Comparison of ENCODE assay signal across 20 cellular contexts in genomic region chr4:39664828-39665731, GRCh38. TPM values are rescaled to one million over a fixed set of nuclear protein-coding genes. Genes with fewer than 3 reads are reported as not detected.
DNase-seq lines count a peak whose midpoint lies in the region; ATAC-seq, FAIRE-seq and TF ChIP-seq lines count a peak whose summit lies in the region.
"Had no signal": no experiment of that assay in that cellular context is flagged by ENCODE, and none has a peak within 500 bp of the region (broad histone marks: within the 10 kb centered on the region; RNA-seq: fewer than 3 reads in every experiment).

No MANE protein-coding gene starts in this region.

- no peaks in the 10 kb centered on the region for H3K9me3 ChIP-seq in small intestine (ENCODE audit: control insufficient read depth, low read depth)
- H3K9me3 ChIP-seq in right cardiac atrium (ENCODE audit: control insufficient read depth, low read length): no peaks in the 10 kb centered on the region
- H3K9me3 ChIP-seq: body of pancreas, thoracic aorta had no signal

- no peaks in the 10 kb centered on the region for H4K20me1 ChIP-seq in GM23338 (replicated peaks; ENCODE audit: insufficient read depth)

- H3K4me3 Mint-ChIP-seq in GM23338 (no peak overlapping the region), Calu3 (ENCODE audit: low read depth, unreplicated experiment) (no peak overlapping the region)
- H3K4me3 Mint-ChIP-seq: activated T-helper 17 cell treated with anti-CD3 and anti-CD28 coated beads, Interleukin-2, amount 50 U/mL, for 72 hours had no signal

- no peak overlapping the region for H3K27ac ChIP-seq in GM23338 (ENCODE audit: low read depth)
- no peak overlapping the region for H3K27ac ChIP-seq in small intestine (ENCODE audit: low read depth in 1 of 2, low read length in 1 of 2)
- H3K27ac ChIP-seq in right cardiac atrium (ENCODE audit: low read length): no peak overlapping the region
- H3K27ac ChIP-seq: body of pancreas, RWPE1, thoracic aorta had no signal

- 58 to 76% (median 71%) methylated on average over 3 of the region's 3 CpGs for WGBS in small intestine, 3 donors
- WGBS in right cardiac atrium: 56% methylated on average over 3 of the region's 3 CpGs

- no peak for FAIRE-seq in small intestine (lab: Jason Lieb, UNC)
- FAIRE-seq: D721Med had no signal

- CTCF ChIA-PET in Calu3 (lab: Charles Lee): interaction anchor here (0.6 kb wide), 1 partner anchor 610 kb away, joined by 3 read pairs; no protein-coding TSS in a partner anchor

- ATAC-seq in GM23338: no peak
- ATAC-seq in GM18909 (IDR thresholded peaks at IDR 0.05; ENCODE audit: poor library complexity, unreplicated experiment): no peak
- no peak for ATAC-seq in right cardiac atrium
- ATAC-seq: activated T-helper 17 cell treated with anti-CD3 and anti-CD28 coated beads, Interleukin-2, amount 50 U/mL, for 72 hours; body of pancreas had no signal

- H3K4me1 ChIP-seq in GM23338 (ENCODE audit: insufficient read depth) (no peaks in the 10 kb centered on the region), small intestine (ENCODE audit: control insufficient read depth in 2 of 2, insufficient read depth in 1 of 2, low read depth in 1 of 2, low read length in 1 of 2) (peaks cover 0 to 2% of the 10 kb centered on the region in 2 donors), right cardiac atrium (ENCODE audit: control insufficient read depth, insufficient read depth, low read length) (no peaks in the 10 kb centered on the region)
- H3K4me1 ChIP-seq: body of pancreas had no signal

- DNase-seq in GM23338 (ENCODE audit: low spot score): no peak
- peak; percentile 18 for DNase-seq in hepatic stellate cell (ENCODE audit: low spot score)
- peak; percentile 43 for DNase-seq in small intestine
- DNase-seq in right cardiac atrium: no peak
- DNase-seq in Calu3: no peak
- DNase-seq in SHP77 (lab: John Stamatoyannopoulos, UW): no peak
- DNase-seq: activated CD4-positive, alpha-beta T cell treated with anti-CD3 and anti-CD28 coated beads, Interleukin-2, amount 50 U/mL, for 48 hours; body of pancreas; effector memory CD4-positive, alpha-beta T cell; KG1; mammary epithelial cell; NCI-H187 treated with DMSO at 0.1 percent for 48 hours; NCI-H82; occipital lobe had no signal

- peak overlapping the region; percentile 60; the same call in 1 of the 2 replicates for H2AFZ ChIP-seq in GM23338

- H3K36me3 Mint-ChIP-seq in GM23338 (ENCODE audit: low read depth) (no peaks in the 10 kb centered on the region), Calu3 (ENCODE audit: insufficient read depth, unreplicated experiment) (no peaks in the 10 kb centered on the region)

- no peaks in the 10 kb centered on the region for H3K27me3 Mint-ChIP-seq in GM23338 (ENCODE audit: insufficient read depth, low read depth, poor library complexity)
- no peaks in the 10 kb centered on the region for H3K27me3 Mint-ChIP-seq in Calu3 (ENCODE audit: unreplicated experiment)
- H3K27me3 Mint-ChIP-seq: activated T-helper 17 cell treated with anti-CD3 and anti-CD28 coated beads, Interleukin-2, amount 50 U/mL, for 72 hours had no signal

- H3K4me2 ChIP-seq in GM23338: no peak overlapping the region

- no peaks in the 10 kb centered on the region for H3F3A ChIP-seq in GM23338 (replicated peaks; ENCODE audit: low read depth)

- H3K9me2 ChIP-seq in GM23338 (ENCODE audit: insufficient read depth): no peaks in the 10 kb centered on the region

- H3K9me3 Mint-ChIP-seq in GM23338 (no peaks in the 10 kb centered on the region), Calu3 (ENCODE audit: low read depth, unreplicated experiment) (no peaks in the 10 kb centered on the region)
- H3K9me3 Mint-ChIP-seq: activated T-helper 17 cell treated with anti-CD3 and anti-CD28 coated beads, Interleukin-2, amount 50 U/mL, for 72 hours had no signal

- H3K27ac Mint-ChIP-seq in GM23338 (no peak overlapping the region), Calu3 (ENCODE audit: unreplicated experiment) (no peak overlapping the region)
- H3K27ac Mint-ChIP-seq: activated T-helper 17 cell treated with anti-CD3 and anti-CD28 coated beads, Interleukin-2, amount 50 U/mL, for 72 hours had no signal

- no peaks in the 10 kb centered on the region for H3K79me2 ChIP-seq in GM23338 (replicated peaks; ENCODE audit: insufficient read depth)

- TF ChIP-seq CTCF in GM23338 (conservative IDR thresholded peaks at IDR 0.05; ENCODE audit: low read depth in 2 of 2): no peak
- TF ChIP-seq CTCF in WI38 (IDR thresholded peaks at IDR 0.05; ENCODE audit: low read depth, low read length): no peak
- no peak for TF ChIP-seq CTCF in Calu3 (IDR thresholded peaks at IDR 0.05; ENCODE audit: unreplicated experiment)

- no TSS peak for BruUV-seq in Calu3 (replicated peaks; lab: Mats Ljungman, UMichigan)

- H3K4me3 ChIP-seq in GM23338 (no peak overlapping the region), WI38 (ENCODE audit: low read depth, low read length) (0 out of 2 replicates have a peak overlapping the region, but pooled peaks have one; percentile 6), small intestine (ENCODE audit: low read depth in 1 of 2, low read length in 2 of 2) (no peak overlapping the region), right cardiac atrium (ENCODE audit: low read length) (no peak overlapping the region)
- H3K4me3 ChIP-seq: body of pancreas, thoracic aorta had no signal

- intact Hi-C loops in right cardiac atrium (cut with DNase I) (no loop called here), Calu3 (cut with micrococcal nuclease; ENCODE audit: unreplicated experiment) (no loop called here)

- H3K4me1 Mint-ChIP-seq in GM23338 (no peaks in the 10 kb centered on the region), Calu3 (ENCODE audit: low read depth, unreplicated experiment) (peaks cover 12% of the 10 kb centered on the region)
- H3K4me1 Mint-ChIP-seq: activated T-helper 17 cell treated with anti-CD3 and anti-CD28 coated beads, Interleukin-2, amount 50 U/mL, for 72 hours had no signal

- H3K36me3 ChIP-seq in GM23338 (ENCODE audit: insufficient read depth) (no peaks in the 10 kb centered on the region), small intestine (ENCODE audit: control insufficient read depth in 2 of 2, insufficient read depth in 2 of 2, low read length in 2 of 2) (no peaks in the 10 kb centered on the region)
- H3K36me3 ChIP-seq: thoracic aorta had no signal

- H3K27me3 ChIP-seq in GM23338 (ENCODE audit: insufficient read depth) (no peaks in the 10 kb centered on the region), small intestine (ENCODE audit: control insufficient read depth in 2 of 2, insufficient read depth in 2 of 2, low read length in 2 of 2) (no peaks in the 10 kb centered on the region), right cardiac atrium (ENCODE audit: control insufficient read depth, insufficient read depth) (no peaks in the 10 kb centered on the region)
- H3K27me3 ChIP-seq: body of pancreas had no signal

RNA-seq across cellular contexts. Expression of gene SMIM14, which starts 26.4 kb away (rescaled TPM):
- 23.3 and 29.0 TPM in 2 replicates for total RNA-seq in GM23338 (2014; rRNA removed; shearing (Covaris generic))
- polyA plus RNA-seq in GM23338 (2016; fragmentation: Nextera tagmentation; extraction: Ambion mirVana) (52.6 and 54.6 TPM in 2 replicates), small intestine (10 to 100 TPM; 22.3 to 39.8 (median 31.3) TPM), right cardiac atrium (8.5 TPM)
- total RNA-seq in right cardiac atrium (10 to 100 TPM; 20.0 to 25.5 (median 21.7) TPM), Calu3 (2022) (19.5 and 22.2 TPM in 2 replicates)

RNA-seq across cellular contexts. Expression of gene UBE2K, which starts 32.9 kb away (rescaled TPM):
- total RNA-seq in GM23338 (2014; rRNA removed; shearing (Covaris generic)): 97.7 and 113 TPM in 2 replicates
- 192 and 207 TPM in 2 replicates for polyA plus RNA-seq in GM23338 (2016; fragmentation: Nextera tagmentation; extraction: Ambion mirVana)
- polyA plus RNA-seq in small intestine: 10 to 100 TPM; 33.5 to 36.0 (median 35.1) TPM
- total RNA-seq in right cardiac atrium: 10 to 100 TPM; 55.4 to 59.5 (median 57.4) TPM
- polyA plus RNA-seq in right cardiac atrium: 38.2 TPM
- total RNA-seq in Calu3 (2022): 66.9 and 77.7 TPM in 2 replicates

Comparison
In these comparisons a context has a peak if more than half of its experiments do, and no peak if none do; other contexts are left out.
1. DNase-seq: peak in hepatic stellate cell (single experiment) and small intestine (single experiment); none in GM23338 (single experiment), right cardiac atrium (0 of 3), Calu3 (single experiment) and SHP77 (0 of 2).